Comparison of ENCODE assay signal across 18 cellular contexts in genomic region chr4:6354119-6354518, GRCh38.
DNase-seq lines count a peak whose midpoint lies in the region; ATAC-seq and TF ChIP-seq lines count a peak whose summit lies in the region.
"Had no signal": no experiment of that assay in that cellular context is flagged by ENCODE, and none has a peak within 500 bp of the region (broad histone marks: within the 10 kb centered on the region; RNA-seq: fewer than 3 reads in every experiment).

No MANE protein-coding gene starts in this region.

- H3K36me3 Mint-ChIP-seq in GM23338 (ENCODE audit: low read depth) (no peaks in the 10 kb centered on the region), glutamatergic neuron (ENCODE audit: unreplicated experiment) (no peaks in the 10 kb centered on the region), type B pancreatic cell (no peaks in the 10 kb centered on the region)
- H3K36me3 Mint-ChIP-seq: CD8-positive, alpha-beta T cell; IgD-negative memory B cell had no signal

- no peaks in the 10 kb centered on the region for H3K79me2 ChIP-seq in GM23338 (replicated peaks; ENCODE audit: insufficient read depth)

- no peaks in the 10 kb centered on the region for H3K4me1 ChIP-seq in GM23338 (ENCODE audit: insufficient read depth)

- no peaks in the 10 kb centered on the region for H3K27me3 ChIP-seq in GM23338 (ENCODE audit: insufficient read depth)

- H3K27me3 Mint-ChIP-seq in GM23338 (ENCODE audit: insufficient read depth, low read depth, poor library complexity) (peaks cover 6% of the 10 kb centered on the region), glutamatergic neuron (ENCODE audit: unreplicated experiment) (peaks cover 8% of the 10 kb centered on the region), type B pancreatic cell (peaks cover 18% of the 10 kb centered on the region)

- H4K20me1 ChIP-seq in GM23338 (replicated peaks; ENCODE audit: insufficient read depth): no peaks in the 10 kb centered on the region

- H3F3A ChIP-seq in GM23338 (replicated peaks; ENCODE audit: low read depth): no peaks in the 10 kb centered on the region

- H3K9me3 Mint-ChIP-seq in GM23338 (no peaks in the 10 kb centered on the region; the same call in 2 of the 3 replicates), glutamatergic neuron (ENCODE audit: unreplicated experiment) (peaks cover 11% of the 10 kb centered on the region), type B pancreatic cell (no peaks in the 10 kb centered on the region)
- H3K9me3 Mint-ChIP-seq: CD8-positive, alpha-beta T cell; T-helper 1 cell treated with Interleukin-12 subunit alpha and Interleukin-12 subunit beta and Interleukin-4 antibody, amounts not matched to agents 30 μg/mL and 1 μg/mL, for 36 hours had no signal

- no peaks in the 10 kb centered on the region for H3K36me3 ChIP-seq in GM23338 (ENCODE audit: insufficient read depth)

- H3K4me3 Mint-ChIP-seq in GM23338: no peak overlapping the region
- H3K4me3 Mint-ChIP-seq in glutamatergic neuron (ENCODE audit: unreplicated experiment): peak overlapping the region; percentile 64
- no peak overlapping the region for H3K4me3 Mint-ChIP-seq in type B pancreatic cell
- H3K4me3 Mint-ChIP-seq: B cell; CD8-positive, alpha-beta T cell; IgD-negative memory B cell; T-helper 1 cell treated with Interleukin-12 subunit alpha and Interleukin-12 subunit beta and Interleukin-4 antibody, amounts not matched to agents 30 μg/mL and 1 μg/mL, for 36 hours had no signal

- H3K27ac ChIP-seq in GM23338 (ENCODE audit: low read depth): no peak overlapping the region
- H3K27ac ChIP-seq: GM23248 had no signal

- ATAC-seq in GM23338: peak; percentile 59
- ATAC-seq: CD8-positive, alpha-beta T cell had no signal

- DNase-seq in GM23338 (ENCODE audit: low spot score): no peak
- peak; percentile 37 to 62 for DNase-seq in NCI-H524 (lab: John Stamatoyannopoulos, UW)
- DNase-seq in glutamatergic neuron: peak; percentile 62
- no peak for DNase-seq in type B pancreatic cell (ENCODE audit: extremely low spot score, unreplicated experiment)
- DNase-seq in NCI-H774 (lab: John Stamatoyannopoulos, UW): no peak
- no peak for DNase-seq in NCI-H2107 (lab: John Stamatoyannopoulos, UW)
- no peak for DNase-seq in medulla oblongata (ENCODE audit: extremely low spot score)
- DNase-seq: CD8-positive, alpha-beta T cell; GDM1; GM23248; NCI-H1930; NCI-H510A treated with DMSO at 0.1 percent for 48 hours; NK-92 treated with Interleukin-12 subunit alpha and Interleukin-12 subunit beta, amount 100 ng/mL, for 24 hours; OCI-M1; RPMI8226 had no signal

- H3K4me1 Mint-ChIP-seq in GM23338 (no peaks in the 10 kb centered on the region; the same call in 2 of the 3 replicates), glutamatergic neuron (ENCODE audit: low read depth, unreplicated experiment) (peaks cover 25% of the 10 kb centered on the region), type B pancreatic cell (ENCODE audit: unreplicated experiment) (no peaks in the 10 kb centered on the region)
- H3K4me1 Mint-ChIP-seq: B cell, IgD-negative memory B cell had no signal

- no peak overlapping the region for H2AFZ ChIP-seq in GM23338
- H2AFZ ChIP-seq: GM23248 had no signal

- H3K4me3 ChIP-seq in GM23338: no peak overlapping the region
- H3K4me3 ChIP-seq: GM23248 had no signal

- no peak for TF ChIP-seq CTCF in GM23338 (conservative IDR thresholded peaks at IDR 0.05; ENCODE audit: low read depth in 2 of 2)
- TF ChIP-seq CTCF in glutamatergic neuron (IDR thresholded peaks at IDR 0.05; ENCODE audit: partially characterized antibody, unreplicated experiment): no peak
- TF ChIP-seq CTCF in type B pancreatic cell (conservative IDR thresholded peaks at IDR 0.05): no peak

- H3K9me2 ChIP-seq in GM23338 (ENCODE audit: insufficient read depth): no peaks in the 10 kb centered on the region

- no peak overlapping the region for H3K4me2 ChIP-seq in GM23338

- H3K27ac Mint-ChIP-seq in GM23338 (no peak overlapping the region), glutamatergic neuron (ENCODE audit: unreplicated experiment) (peak overlapping the region; percentile 86), type B pancreatic cell (peak overlapping the region; percentile 26)
- H3K27ac Mint-ChIP-seq: B cell; CD8-positive, alpha-beta T cell; IgD-negative memory B cell; T-helper 1 cell treated with Interleukin-12 subunit alpha and Interleukin-12 subunit beta and Interleukin-4 antibody, amounts not matched to agents 30 μg/mL and 1 μg/mL, for 36 hours had no signal

TF ChIP-seq in GM23338, 12 proteins besides CTCF, POLR2A, EP300 and RAD21 (continues in another document):
- TF ChIP-seq ZNF462 (CRISPR knock-in tag; IDR thresholded peaks at IDR 0.05) (no peak), REST (IDR thresholded peaks at IDR 0.05; ENCODE audit: unreplicated experiment) (no peak)

Comparison
In these comparisons a context has a peak if more than half of its experiments do, and no peak if none do; other contexts are left out.
1. DNase-seq: peak in NCI-H524 (2 of 2) and glutamatergic neuron (single experiment); none in GM23338 (single experiment), type B pancreatic cell (single experiment), NCI-H774 (single experiment), NCI-H2107 (single experiment) and medulla oblongata (single experiment).